8 cellular contexts compared by ENCODE assay signal in the genomic region with DNA sequence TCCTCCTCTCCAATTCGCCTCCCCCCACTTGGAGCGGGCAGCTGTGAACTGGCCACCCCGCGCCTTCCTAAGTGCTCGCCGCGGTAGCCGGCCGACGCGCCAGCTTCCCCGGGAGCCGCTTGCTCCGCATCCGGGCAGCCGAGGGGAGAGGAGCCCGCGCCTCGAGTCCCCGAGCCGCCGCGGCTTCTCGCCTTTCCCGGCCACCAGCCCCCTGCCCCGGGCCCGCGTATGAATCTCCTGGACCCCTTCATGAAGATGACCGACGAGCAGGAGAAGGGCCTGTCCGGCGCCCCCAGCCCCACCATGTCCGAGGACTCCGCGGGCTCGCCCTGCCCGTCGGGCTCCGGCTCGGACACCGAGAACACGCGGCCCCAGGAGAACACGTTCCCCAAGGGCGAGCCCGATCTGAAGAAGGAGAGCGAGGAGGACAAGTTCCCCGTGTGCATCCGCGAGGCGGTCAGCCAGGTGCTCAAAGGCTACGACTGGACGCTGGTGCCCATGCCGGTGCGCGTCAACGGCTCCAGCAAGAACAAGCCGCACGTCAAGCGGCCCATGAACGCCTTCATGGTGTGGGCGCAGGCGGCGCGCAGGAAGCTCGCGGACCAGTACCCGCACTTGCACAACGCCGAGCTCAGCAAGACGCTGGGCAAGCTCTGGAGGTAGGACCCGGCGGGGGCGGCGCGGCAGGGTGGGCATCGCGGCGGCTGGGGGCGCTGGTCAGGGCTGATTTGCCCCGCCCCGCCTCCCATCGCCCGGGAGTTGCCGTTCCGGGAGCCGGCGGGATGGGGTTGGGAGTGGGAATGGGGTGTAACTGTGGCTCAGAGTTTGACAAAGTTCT. TPM values are rescaled to one million over a fixed set of nuclear protein-coding genes. Genes with fewer than 3 reads are reported as not detected.
DNase-seq lines count a peak whose midpoint lies in the region; ATAC-seq and TF ChIP-seq lines count a peak whose summit lies in the region.

No MANE protein-coding gene starts in this region.

- peaks cover 9% of the 10 kb centered on the region for H3K4me1 Mint-ChIP-seq in CD8-positive, alpha-beta T cell (ENCODE audit: low read depth)

- no peak overlapping the region for H3K4me3 ChIP-seq in CD8-positive, alpha-beta T cell (ENCODE audit: low read depth, low read length)
- H3K4me3 ChIP-seq in cardiac fibroblast (replicated peaks in 1 of 2; ENCODE audit: low read depth in 2 of 2, low read length in 2 of 2) (peak overlapping the region; percentile 53 to 79), right lobe of liver (peak overlapping the region; percentile 43 to 49 (median 47)), transverse colon (peak overlapping the region; percentile 30 to 66 (median 58))

- H3K4me1 ChIP-seq in CD8-positive, alpha-beta T cell (ENCODE audit: insufficient read depth, low read length), result peaks cover 7% of the 10 kb centered on the region
- peaks cover 0 to 32% (median 4%) of the 10 kb centered on the region in 4 donors for H3K4me1 ChIP-seq in right lobe of liver
- peaks cover 0 to 60% (median 30%) of the 10 kb centered on the region in 4 donors for H3K4me1 ChIP-seq in transverse colon

- no peak for TF ChIP-seq CTCF in CD8-positive, alpha-beta T cell (IDR thresholded peaks at IDR 0.05)
- TF ChIP-seq CTCF in cardiac fibroblast (IDR thresholded peaks at IDR 0.05; ENCODE audit: low read depth, low read length) (no peak), right lobe of liver (IDR thresholded peaks at IDR 0.05) (no peak), transverse colon (IDR thresholded peaks at IDR 0.05) (no peak)

- H3K27ac Mint-ChIP-seq in CD8-positive, alpha-beta T cell, result no peak overlapping the region

- no peaks in the 10 kb centered on the region for H3K36me3 ChIP-seq in CD8-positive, alpha-beta T cell (ENCODE audit: insufficient read depth, low read length)
- H3K36me3 ChIP-seq in right lobe of liver (no peaks in the 10 kb centered on the region), transverse colon (no peaks in the 10 kb centered on the region)

- in situ Hi-C loops in transverse colon (cut with MboI; ENCODE audit: low pct_ligation_motif_present in 1 of 4, low pct_unique_long_range_greater_than_20kb in 1 of 4, low sequenced_read_pairs in 3 of 4), result loop anchor here in 3 of 4 donors (25.0 kb wide), 2 partner anchors 634 to 659 kb away; no protein-coding TSS in a partner anchor

- H3K36me3 Mint-ChIP-seq in CD8-positive, alpha-beta T cell, result no peaks in the 10 kb centered on the region

- peaks cover 14% of the 10 kb centered on the region for H3K27me3 ChIP-seq in CD8-positive, alpha-beta T cell (ENCODE audit: insufficient read depth, low read length)
- H3K27me3 ChIP-seq in right lobe of liver (peaks cover 0 to 36% of the 10 kb centered on the region in 2 donors), transverse colon (peaks cover 78% of the 10 kb centered on the region)

- TF ChIP-seq EP300 in transverse colon (IDR thresholded peaks at IDR 0.05; ENCODE audit: low read depth), result no peak

- intact Hi-C loops in CD8-positive, alpha-beta T cell (cut with DNase I, micrococcal nuclease), result no loop called here
- intact Hi-C loops in right lobe of liver (cut with DNase I), result no loop called here
- intact Hi-C loops in transverse colon (cut with DNase I; ENCODE audit: low total_unique reads), result loop anchor here (5.0 kb wide), 1 partner anchor 416 kb away; no protein-coding TSS in a partner anchor

- ATAC-seq in CD8-positive, alpha-beta T cell, result no peak
- ATAC-seq in GM19463 (IDR thresholded peaks at IDR 0.05; ENCODE audit: unreplicated experiment) (peak; percentile 6), right lobe of liver (peak in 2 of 4 donors; percentile 2 to 14), GM21367 (IDR thresholded peaks at IDR 0.05; ENCODE audit: unreplicated experiment) (no peak)

- POLR2A ChIA-PET in CD8-positive, alpha-beta T cell (lab: Charles Lee), result no interaction called here

- DNase-seq in CD8-positive, alpha-beta T cell, result no peak
- DNase-seq in LHCN-M2 (ENCODE audit: low read depth) (peak; percentile 62), cardiac fibroblast (ENCODE audit: low read depth in 2 of 2) (peak; percentile 48 to 72), right lobe of liver (peak; percentile 40 to 56 (median 48)), transverse colon (peak; percentile 42), NCI-H446 treated with DMSO at 0.1 percent for 48 hours (lab: John Stamatoyannopoulos, UW) (no peak)

- no peaks in the 10 kb centered on the region for H3K9me3 Mint-ChIP-seq in CD8-positive, alpha-beta T cell

- CTCF ChIA-PET in CD8-positive, alpha-beta T cell (lab: Charles Lee), result no interaction called here

- TF ChIP-seq POLR2A in right lobe of liver (IDR thresholded peaks at IDR 0.05) (no peak), transverse colon (IDR thresholded peaks at IDR 0.05) (no peak)

- H3K4me3 Mint-ChIP-seq in CD8-positive, alpha-beta T cell, result peak overlapping the region; percentile 22

- H3K9me3 ChIP-seq in CD8-positive, alpha-beta T cell (ENCODE audit: low read length), result no peaks in the 10 kb centered on the region
- H3K9me3 ChIP-seq in right lobe of liver (no peaks in the 10 kb centered on the region), transverse colon (no peaks in the 10 kb centered on the region)

- H3K27me3 Mint-ChIP-seq in CD8-positive, alpha-beta T cell (ENCODE audit: low read depth), result peaks cover 55% of the 10 kb centered on the region

- WGBS in right lobe of liver (ENCODE audit: insufficient coverage, low coverage, low lambda C conversion rate, missing lambda C conversion rate), result 1% methylated on average over 17 of the region's 88 CpGs
- WGBS in transverse colon (ENCODE audit: low coverage in 1 of 2), 2 donors, result 1% methylated on average over 66 of the region's 88 CpGs; no CpG with 5 or more reads in 1 of the 2 donors

- H3K27ac ChIP-seq in CD8-positive, alpha-beta T cell (ENCODE audit: low read depth, low read length), result no peak overlapping the region
- H3K27ac ChIP-seq in right lobe of liver (peak overlapping the region in 2 of 3 donors; percentile 43 to 51), transverse colon (peak overlapping the region; percentile 75 to 88 (median 87))

RNA-seq across cellular contexts. Expression of gene SOX9, which starts 0.6 kb away (rescaled TPM):
- not detected for total RNA-seq in CD8-positive, alpha-beta T cell
- total RNA-seq in LHCN-M2 (2014; rRNA removed) (8.0 and 11.3 TPM in 2 replicates), right lobe of liver (1 to 10 TPM; 1.2 to 5.9 (median 1.9) TPM), transverse colon (10 to 100 TPM; 35.2 to 55.7 (median 42.3) TPM)
- 1.4 TPM for polyA plus RNA-seq in LHCN-M2 (2012)

Comparison
In these comparisons a context has a peak if more than half of its experiments do, and no peak if none do; other contexts are left out.
1. DNase-seq: peak in LHCN-M2 (single experiment), cardiac fibroblast (2 of 2), right lobe of liver (3 of 3) and transverse colon (single experiment); none in CD8-positive, alpha-beta T cell (0 of 7) and NCI-H446 treated with DMSO at 0.1 percent for 48 hours (single experiment).